In genomic region chr6:154440022-154440421, GRCh38 we compare ENCODE assay signal across 23 cellular contexts.
DNase-seq lines count a peak whose midpoint lies in the region; ATAC-seq, FAIRE-seq and TF ChIP-seq lines count a peak whose summit lies in the region.
"Had no signal": no experiment of that assay in that cellular context is flagged by ENCODE, and none has a peak within 500 bp of the region (broad histone marks: within the 10 kb centered on the region; RNA-seq: fewer than 3 reads in every experiment).

No MANE protein-coding gene starts in this region.

- H3K4me3 Mint-ChIP-seq in nephron progenitor cell: no peak overlapping the region
- H3K4me3 Mint-ChIP-seq: CD4-positive, CD25-positive, alpha-beta regulatory T cell; H9; HFFc6 had no signal

- no peak overlapping the region for H2AFZ ChIP-seq in hepatocyte
- H2AFZ ChIP-seq: GM23248 had no signal

- H3K9me3 Mint-ChIP-seq in nephron progenitor cell: peaks cover 3% of the 10 kb centered on the region
- H3K9me3 Mint-ChIP-seq: CD4-positive, CD25-positive, alpha-beta regulatory T cell; H9; HFFc6 had no signal

- H3K36me3 Mint-ChIP-seq in nephron progenitor cell (ENCODE audit: low read depth): peaks cover 95% of the 10 kb centered on the region
- H3K36me3 Mint-ChIP-seq: CD4-positive, CD25-positive, alpha-beta regulatory T cell had no signal

- no peaks in the 10 kb centered on the region for H3K9me2 ChIP-seq in hepatocyte (replicated peaks; ENCODE audit: insufficient read depth)

- DNase-seq in RCC 7860 (ENCODE audit: low spot score) (no peak), hepatocyte (ENCODE audit: low spot score) (no peak), right lobe of liver (peak in 1 of 3 donors; percentile 65), small intestine (peak; percentile 11), aorta (no peak), HuH-7.5 (ENCODE audit: low spot score) (no peak), nephron progenitor cell (no peak)
- DNase-seq: CD4-positive, CD25-positive, alpha-beta regulatory T cell; DMS79; GM23248; H9; HFFc6; KG1; NCI-H1105; NCI-H1694 treated with DMSO at 0.1 percent for 48 hours; NCI-H2081 treated with DMSO at 0.1 percent for 48 hours; NCI-H2171 treated with DMSO at 0.1 percent for 48 hours; NCI-H446; NCI-H526; PC-3; RPMI8226; SHP77 had no signal

- H4K20me1 ChIP-seq in hepatocyte (ENCODE audit: insufficient read depth, poor library complexity, severe bottlenecking): peaks cover 3% of the 10 kb centered on the region

- TF ChIP-seq CTCF in hepatocyte (IDR thresholded peaks at IDR 0.05; ENCODE audit: poor library complexity): no peak
- TF ChIP-seq CTCF in right lobe of liver (IDR thresholded peaks at IDR 0.05): no peak
- no peak for TF ChIP-seq CTCF in nephron progenitor cell (IDR thresholded peaks at IDR 0.05)

- H3K4me1 Mint-ChIP-seq in nephron progenitor cell: peaks cover 4% of the 10 kb centered on the region

- H3K27ac ChIP-seq in hepatocyte (peak overlapping the region; percentile 25), right lobe of liver (peak overlapping the region; percentile 81 to 94 (median 93)), small intestine (ENCODE audit: low read depth in 1 of 2, low read length in 1 of 2) (no peak overlapping the region), aorta (ENCODE audit: low read depth in 1 of 2, low read length in 2 of 2) (no peak overlapping the region)
- H3K27ac ChIP-seq: GM23248, SK-N-MC had no signal

- H3K27me3 ChIP-seq in hepatocyte: no peaks in the 10 kb centered on the region
- H3K27me3 ChIP-seq in right lobe of liver: no peaks in the 10 kb centered on the region
- no peaks in the 10 kb centered on the region for H3K27me3 ChIP-seq in small intestine (ENCODE audit: control insufficient read depth in 2 of 2, insufficient read depth in 2 of 2, low read length in 2 of 2)
- H3K27me3 ChIP-seq in aorta (ENCODE audit: control insufficient read depth in 1 of 2, insufficient read depth in 2 of 2, low read length in 1 of 2): no peaks in the 10 kb centered on the region

- no peak overlapping the region for H3K4me2 ChIP-seq in hepatocyte

- H3K4me1 ChIP-seq in hepatocyte (ENCODE audit: insufficient read depth) (no peaks in the 10 kb centered on the region), right lobe of liver (peaks cover 0 to 42% (median 14%) of the 10 kb centered on the region in 4 donors), small intestine (ENCODE audit: control insufficient read depth in 2 of 2, insufficient read depth in 1 of 2, low read depth in 1 of 2, low read length in 1 of 2) (no peaks in the 10 kb centered on the region), aorta (ENCODE audit: control insufficient read depth in 1 of 2, insufficient read depth in 2 of 2, low read length in 2 of 2) (peaks cover 0 to 9% of the 10 kb centered on the region in 2 donors)

- H3K4me3 ChIP-seq in hepatocyte: no peak overlapping the region
- H3K4me3 ChIP-seq in right lobe of liver: peak overlapping the region in 1 of 3 donors; percentile 47
- no peak overlapping the region for H3K4me3 ChIP-seq in small intestine (ENCODE audit: low read depth in 1 of 2, low read length in 2 of 2)
- H3K4me3 ChIP-seq in aorta (ENCODE audit: low read length in 2 of 2): no peak overlapping the region
- H3K4me3 ChIP-seq: GM23248, SK-N-MC had no signal

- peaks cover 64% of the 10 kb centered on the region for H3K79me2 ChIP-seq in hepatocyte

- no peaks in the 10 kb centered on the region for H3K9me3 ChIP-seq in hepatocyte (ENCODE audit: low read depth)
- H3K9me3 ChIP-seq in right lobe of liver: no peaks in the 10 kb centered on the region
- no peaks in the 10 kb centered on the region for H3K9me3 ChIP-seq in small intestine (ENCODE audit: control insufficient read depth, low read depth)
- H3K9me3 ChIP-seq in aorta (ENCODE audit: control insufficient read depth, low read length): no peaks in the 10 kb centered on the region

- H3K27ac Mint-ChIP-seq in nephron progenitor cell: no peak overlapping the region
- H3K27ac Mint-ChIP-seq: CD4-positive, CD25-positive, alpha-beta regulatory T cell; HFFc6 had no signal

- H3K36me3 ChIP-seq in hepatocyte (replicated peaks; ENCODE audit: insufficient read depth, low read depth) (no peaks in the 10 kb centered on the region), right lobe of liver (no peaks in the 10 kb centered on the region), small intestine (ENCODE audit: control insufficient read depth in 2 of 2, insufficient read depth in 2 of 2, low read length in 2 of 2) (no peaks in the 10 kb centered on the region), aorta (ENCODE audit: control insufficient read depth in 1 of 2, insufficient read depth in 2 of 2, low read length in 1 of 2) (no peaks in the 10 kb centered on the region)

- peak; percentile 72 for FAIRE-seq in RCC 7860 (lab: Jason Lieb, UNC)
- no peak for FAIRE-seq in small intestine (lab: Jason Lieb, UNC)

- WGBS in hepatocyte (ENCODE audit: low lambda C conversion rate, missing lambda C conversion rate): 45% methylated on average over 3 of the region's 3 CpGs
- 21% methylated on average over 3 of the region's 3 CpGs for WGBS in right lobe of liver (ENCODE audit: insufficient coverage, low coverage, low lambda C conversion rate, missing lambda C conversion rate)
- 42 to 54% (median 44%) methylated on average over 3 of the region's 3 CpGs for WGBS in small intestine, 3 donors
- WGBS in aorta, 2 donors: 33 to 37% methylated on average over 3 of the region's 3 CpGs

- H3K27me3 Mint-ChIP-seq in nephron progenitor cell (ENCODE audit: low read depth, poor library complexity): no peaks in the 10 kb centered on the region

- intact Hi-C loops in right lobe of liver (cut with DNase I): no loop called here
- intact Hi-C loops in aorta (cut with DNase I): no loop called here

- peak; percentile 38 to 68 (median 60) for ATAC-seq in right lobe of liver
- ATAC-seq in aorta (ENCODE audit: low FRiP score): no peak
- ATAC-seq: PC-3 had no signal

- TF ChIP-seq POLR2A in right lobe of liver (IDR thresholded peaks at IDR 0.05): peak; percentile 51

Comparison
In these comparisons a context has a peak if more than half of its experiments do, and no peak if none do; other contexts are left out.
1. H3K27ac ChIP-seq: peak in hepatocyte (single experiment) and right lobe of liver (3 of 3); none in small intestine (0 of 2) and aorta (0 of 2).